In genomic region chr7:2477447-2478386, GRCh38 we compare ENCODE assay signal across 1 cellular context.
A peak's percentile ranks its signal among the peaks of the same experiment; 100 is the strongest.
TF ChIP-seq lines count a peak whose summit lies in the region.

No MANE protein-coding gene starts in this region.

TF ChIP-seq in K562, 482 proteins besides CTCF, POLR2A, EP300 and RAD21 (continued from another document):
- TF ChIP-seq CTCFL (IDR thresholded peaks at IDR 0.05; ENCODE audit: borderline replicate concordance, insufficient read depth, low read depth, low read length, poor library complexity, severe bottlenecking) (peak; percentile 65), TAF1 (IDR thresholded peaks at IDR 0.05; ENCODE audit: control insufficient read depth, extremely low read depth, insufficient read depth, low read length, severe bottlenecking) (no peak), ZKSCAN1 (IDR thresholded peaks at IDR 0.05; ENCODE audit: low read depth, low read length) (no peak), RCOR1 (IDR thresholded peaks at IDR 0.05; ENCODE audit: borderline replicate concordance in 1 of 2, low read depth in 2 of 2, low read length in 2 of 2) (peak in 1 of 2 experiments; percentile 42; a peak in 1 of 4 replicates), GATAD2A (IDR thresholded peaks at IDR 0.05) (no peak), DEAF1 (CRISPR knock-in tag; IDR thresholded peaks at IDR 0.05) (peak; percentile 43; the same call in 1 of the 2 replicates), BCLAF1 (IDR thresholded peaks at IDR 0.05; ENCODE audit: borderline replicate concordance in 1 of 2, control insufficient read depth in 1 of 2, low read depth in 2 of 2, low read length in 1 of 2) (no peak), SMC3 (conservative IDR thresholded peaks at IDR 0.05; ENCODE audit: insufficient read depth, low read depth, low read length) (peak; percentile 68), MAZ (CRISPR knock-in tag; conservative IDR thresholded peaks at IDR 0.05 in 1 of 2, IDR thresholded peaks at IDR 0.05 in 1 of 2) (peak in 1 of 2 experiments; percentile 52; a peak in 1 of 4 replicates), ZNF12 (CRISPR knock-in tag; IDR thresholded peaks at IDR 0.05) (0 out of 2 replicates have a peak, but pooled peaks have one; percentile 41), THRB (CRISPR knock-in tag; conservative IDR thresholded peaks at IDR 0.05) (no peak), JUND (IDR thresholded peaks at IDR 0.05; ENCODE audit: borderline replicate concordance, low read depth, low read length) (no peak), JUND (tag; IDR thresholded peaks at IDR 0.05; ENCODE audit: borderline replicate concordance, low read depth, low read length) (no peak), CEBPB (tag; IDR thresholded peaks at IDR 0.05) (no peak), BACH1 (tag; IDR thresholded peaks at IDR 0.05) (no peak), VEZF1 (CRISPR knock-in tag; IDR thresholded peaks at IDR 0.05) (peak; percentile 17; the same call in 1 of the 2 replicates), CHD7 (IDR thresholded peaks at IDR 0.05; ENCODE audit: low read depth, low read length) (no peak), CREM (IDR thresholded peaks at IDR 0.05; ENCODE audit: low read depth) (peak; percentile 37; the same call in 1 of the 2 replicates), CTBP1 (IDR thresholded peaks at IDR 0.05; ENCODE audit: borderline replicate concordance) (peak; percentile 51; the same call in 1 of the 2 replicates), GTF2B (IDR thresholded peaks at IDR 0.05; ENCODE audit: extremely low read depth, insufficient read length) (no peak), BHLHE40 (IDR thresholded peaks at IDR 0.05; ENCODE audit: low read length) (peak; percentile 21; the same call in 1 of the 2 replicates), RFX1 (IDR thresholded peaks at IDR 0.05) (no peak)
